In the genomic region with DNA sequence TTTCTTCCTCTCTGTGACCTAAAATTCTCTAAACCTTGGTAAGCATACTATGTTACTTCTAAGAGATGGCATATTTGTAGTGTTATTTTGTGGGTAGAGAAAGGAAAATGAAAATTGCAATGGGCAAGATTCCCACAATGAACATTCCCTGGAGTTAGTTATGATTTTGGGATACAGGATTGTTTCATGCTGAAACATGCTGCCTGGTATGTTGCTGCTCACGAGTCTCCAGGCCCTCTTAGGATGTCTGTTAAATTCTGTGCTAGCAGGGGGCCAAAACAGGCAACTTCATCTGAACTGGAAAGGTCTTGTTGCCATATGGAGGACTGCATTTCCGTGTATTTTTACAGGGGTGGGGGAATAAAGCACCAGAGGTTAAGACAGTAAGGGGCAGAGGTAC, we compare ENCODE assay signal across 16 cellular contexts.
"Had no signal": no experiment of that assay in that cellular context is flagged by ENCODE, and none has a peak within 500 bp of the region (broad histone marks: within the 10 kb centered on the region; RNA-seq: fewer than 3 reads in every experiment).

No MANE protein-coding gene starts in this region.

- DNase-seq: activated CD4-positive, alpha-beta T cell treated with anti-CD3 and anti-CD28 coated beads, Interleukin-2, amount 50 U/mL, for 1 hour; activated CD8-positive, alpha-beta memory T cell treated with anti-CD3 and anti-CD28 coated beads for 24 hours; activated naive CD8-positive, alpha-beta T cell treated with anti-CD3 and anti-CD28 coated beads, Interleukin-2, amount 10 ng/mL, durations not matched to agents 7 days and 5 days; anterior cingulate cortex; brain microvascular endothelial cell; endodermal cell; foreskin melanocyte; head of caudate nucleus; nephron progenitor cell; occipital lobe; spleen; stimulated activated naive CD8-positive, alpha-beta T cell treated with anti-CD3 and anti-CD28 coated beads, Interleukin-15, amount 100 ng/mL, for 72 hours had no signal

- H3K4me3 ChIP-seq: prostate gland, spleen had no signal

- H3K9me3 ChIP-seq: prostate gland, spleen had no signal

- H3K27me3 ChIP-seq: brain microvascular endothelial cell, spleen had no signal

- ATAC-seq: activated CD4-positive, CD25-positive, alpha-beta regulatory T cell treated with anti-CD3 and anti-CD28 coated beads, Interleukin-2, amount 50 U/mL, for 24 hours; esophagus mucosa; sciatic nerve; stimulated activated naive CD8-positive, alpha-beta T cell treated with anti-CD3 and anti-CD28 coated beads, Interleukin-15, amount 100 ng/mL, for 72 hours had no signal

- H3K4me1 ChIP-seq: prostate gland, spleen had no signal

- H3K36me3 ChIP-seq: brain microvascular endothelial cell, prostate gland had no signal

- H3K27ac ChIP-seq: brain microvascular endothelial cell had no signal
